In genomic region chr15:99574502-99574901, GRCh38 we compare ENCODE assay signal across 18 cellular contexts.
"Had no signal": no experiment of that assay in that cellular context is flagged by ENCODE, and none has a peak within 500 bp of the region (broad histone marks: within the 10 kb centered on the region; RNA-seq: fewer than 3 reads in every experiment).

No MANE protein-coding gene starts in this region.

- H3K27me3 ChIP-seq: gastrocnemius medialis, heart right ventricle had no signal

- H3K4me3 ChIP-seq: gastrocnemius medialis, heart right ventricle, skin epidermis had no signal

- H3K9me3 ChIP-seq: gastrocnemius medialis, heart right ventricle had no signal

- DNase-seq: activated CD4-positive, alpha-beta T cell treated with anti-CD3 and anti-CD28 coated beads for 1 hour; activated CD4-positive, alpha-beta T cell treated with anti-CD3 and anti-CD28 coated beads, Interleukin-2, amount 50 U/mL, for 4 hours; activated naive CD4-positive, alpha-beta T cell; activated T-cell treated with anti-CD3 and anti-CD28 coated beads for 4 hours; aorta; dermis blood vessel endothelial cell; effector memory CD8-positive, alpha-beta T cell; gastrocnemius medialis; heart right ventricle; nucleus accumbens; stimulated activated CD4-positive, alpha-beta T cell treated with anti-CD3 and anti-CD28 coated beads, Interleukin-4, amount 100 ng/mL, for 4 hours; stimulated activated CD8-positive, alpha-beta memory T cell treated with anti-CD3 and anti-CD28 coated beads, Interleukin-4, amount 100 ng/mL, for 48 hours; stimulated activated naive CD4-positive, alpha-beta T cell treated with Interleukin-2 at 50 U/mL for 16 hours; substantia nigra; T-cell; T-helper 9 cell; trophoblast cell had no signal

- H3K36me3 ChIP-seq: gastrocnemius medialis, heart right ventricle had no signal

- H3K27ac ChIP-seq: heart right ventricle, skin epidermis had no signal

- ATAC-seq: effector memory CD8-positive, alpha-beta T cell; gastrocnemius medialis; heart right ventricle; T-cell had no signal
